Comparison of ENCODE assay signal across 8 cellular contexts in the genomic region with DNA sequence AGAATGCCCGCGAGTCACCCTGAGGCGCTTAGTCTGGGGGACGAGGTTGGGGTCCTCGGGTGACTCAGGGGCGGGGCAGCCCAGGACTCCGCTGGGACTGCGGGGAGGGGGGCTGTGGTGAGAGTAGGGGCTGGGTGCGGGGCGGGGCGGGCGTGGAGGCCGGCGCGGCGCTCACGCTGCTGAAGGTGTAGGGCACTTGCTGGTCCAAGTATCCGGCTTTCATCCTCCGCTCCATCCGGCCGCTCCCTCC. TPM values are rescaled to one million over a fixed set of nuclear protein-coding genes. Genes with fewer than 3 reads are reported as not detected.
A peak's percentile ranks its signal among the peaks of the same experiment; 100 is the strongest.
DNase-seq lines count a peak whose midpoint lies in the region; ATAC-seq and TF ChIP-seq lines count a peak whose summit lies in the region.

No MANE protein-coding gene starts in this region.

- H3K4me1 ChIP-seq in RWPE2 (ENCODE audit: insufficient read depth, poor library complexity, severe bottlenecking) (peaks cover 24% of the 10 kb centered on the region), colonic mucosa (peaks cover 6% of the 10 kb centered on the region), upper lobe of right lung (peaks cover 7% of the 10 kb centered on the region)

- ATAC-seq in GM21825 (IDR thresholded peaks at IDR 0.05; ENCODE audit: unreplicated experiment) (peak; percentile 12), RWPE2 (ENCODE audit: low read depth) (peak; percentile 34; the same call in 2 of the 3 replicates), upper lobe of right lung (peak; percentile 54), GM21423 (IDR thresholded peaks at IDR 0.05; ENCODE audit: unreplicated experiment) (no peak), GM18519 (IDR thresholded peaks at IDR 0.05; ENCODE audit: low FRiP score, unreplicated experiment) (no peak)

- TF ChIP-seq CTCF in RWPE2 (IDR thresholded peaks at IDR 0.05; ENCODE audit: poor library complexity, severe bottlenecking) (no peak), colonic mucosa (IDR thresholded peaks at IDR 0.05) (no peak), mesothelial cell of epicardium (IDR thresholded peaks at IDR 0.05; ENCODE audit: unreplicated experiment) (no peak), upper lobe of right lung (IDR thresholded peaks at IDR 0.05) (no peak)

- peak overlapping the region; percentile 15 to 42 for H3K9ac ChIP-seq in colonic mucosa (ENCODE audit: low read depth in 2 of 2, low read length in 2 of 2)

- H3K27me3 Mint-ChIP-seq in mesothelial cell of epicardium (ENCODE audit: low read depth) = peaks cover 85% of the 10 kb centered on the region

- H3K4me1 Mint-ChIP-seq in mesothelial cell of epicardium = peaks cover 32% of the 10 kb centered on the region

- peak overlapping the region; percentile 85 for H3K27ac ChIP-seq in RWPE2 (ENCODE audit: poor library complexity, severe bottlenecking)
- no peak overlapping the region for H3K27ac ChIP-seq in colonic mucosa
- H3K27ac ChIP-seq in upper lobe of right lung = no peak overlapping the region

- H3K36me3 Mint-ChIP-seq in mesothelial cell of epicardium = no peaks in the 10 kb centered on the region

- H3K9me3 ChIP-seq in RWPE2 (ENCODE audit: severe bottlenecking) = no peaks in the 10 kb centered on the region
- no peaks in the 10 kb centered on the region for H3K9me3 ChIP-seq in colonic mucosa
- no peaks in the 10 kb centered on the region for H3K9me3 ChIP-seq in upper lobe of right lung

- H3K27me3 ChIP-seq in RWPE2 (ENCODE audit: insufficient read depth, poor library complexity, severe bottlenecking) = no peaks in the 10 kb centered on the region
- peaks cover 10% of the 10 kb centered on the region for H3K27me3 ChIP-seq in colonic mucosa
- H3K27me3 ChIP-seq in upper lobe of right lung = peaks cover 11% of the 10 kb centered on the region

- H3K36me3 ChIP-seq in RWPE2 (ENCODE audit: low read depth) = peaks cover 6% of the 10 kb centered on the region; the same call in 1 of the 2 replicates
- no peaks in the 10 kb centered on the region for H3K36me3 ChIP-seq in colonic mucosa
- H3K36me3 ChIP-seq in upper lobe of right lung = no peaks in the 10 kb centered on the region

- peak overlapping the region; percentile 69 for H3K4me3 Mint-ChIP-seq in mesothelial cell of epicardium

- no peaks in the 10 kb centered on the region for H3K9me3 Mint-ChIP-seq in mesothelial cell of epicardium

- intact Hi-C loops in colonic mucosa (cut with DNase I) (no loop called here), upper lobe of right lung (cut with DNase I) (no loop called here)

- no peak overlapping the region for H3K27ac Mint-ChIP-seq in mesothelial cell of epicardium

- H3K4me3 ChIP-seq in RWPE2 (ENCODE audit: severe bottlenecking) = peak overlapping the region; percentile 56
- H3K4me3 ChIP-seq in colonic mucosa = peak overlapping the region; percentile 40
- H3K4me3 ChIP-seq in upper lobe of right lung = peak overlapping the region; percentile 67

- DNase-seq in RWPE2 (ENCODE audit: low spot score) (no peak), colonic mucosa (no peak), mesothelial cell of epicardium (ENCODE audit: low spot score in 2 of 2, unreplicated experiment in 2 of 2) (no peak), upper lobe of right lung (no peak), COR-L47 (lab: John Stamatoyannopoulos, UW) (no peak)

RNA-seq across cellular contexts. Expression of gene ETV4, which starts 0.8 kb away (rescaled TPM):
- total RNA-seq in colonic mucosa (1 to 10 TPM; 1.4 to 9.0 TPM), mesothelial cell of epicardium (4.4 to 5.6 TPM (median 5.4 TPM) in 3 replicates), upper lobe of right lung (4.0 TPM)

Comparison
In these comparisons a context has a peak if more than half of its experiments do, and no peak if none do; other contexts are left out.
1. ATAC-seq: peak in GM21825 (single experiment), RWPE2 (single experiment) and upper lobe of right lung (single experiment); none in GM21423 (single experiment) and GM18519 (single experiment).
2. Peak in every context shown above with its lines, with median percentiles within 50 percentile points of each other: H3K4me3 ChIP-seq.